ENCODE assay signal across 2 cellular contexts in genomic region chr12:125775507-125775906, GRCh38.
TF ChIP-seq lines count a peak whose summit lies in the region.

No MANE protein-coding gene starts in this region.

TF ChIP-seq in IMR-90, 13 proteins besides CTCF, POLR2A, EP300 and RAD21:
- TF ChIP-seq RFX5 (IDR thresholded peaks at IDR 0.05; ENCODE audit: low read depth, low read length) (no peak), BHLHE40 (IDR thresholded peaks at IDR 0.05; ENCODE audit: low read depth, low read length) (no peak), MAZ (IDR thresholded peaks at IDR 0.05; ENCODE audit: borderline replicate concordance, low read depth, low read length) (no peak), MXI1 (IDR thresholded peaks at IDR 0.05; ENCODE audit: borderline replicate concordance, low read depth, low read length) (no peak), CEBPB (IDR thresholded peaks at IDR 0.05; ENCODE audit: low read depth, low read length) (peak; percentile 84)

TF ChIP-seq in H1, 55 proteins besides CTCF, POLR2A, EP300 and RAD21:
- no peak for TF ChIP-seq SP1 (IDR thresholded peaks at IDR 0.05; ENCODE audit: low read depth, low read length)
- peak; percentile 48; the same call in 1 of the 2 replicates for TF ChIP-seq CEBPB (IDR thresholded peaks at IDR 0.05; ENCODE audit: low read depth, low read length)
